ENCODE assay signal across 8 cellular contexts in genomic region chr15:42274693-42274971, GRCh38. TPM values are rescaled to one million over a fixed set of nuclear protein-coding genes. Genes with fewer than 3 reads are reported as not detected.
DNase-seq lines count a peak whose midpoint lies in the region; ATAC-seq, FAIRE-seq and TF ChIP-seq lines count a peak whose summit lies in the region.

No MANE protein-coding gene starts in this region.

- in situ Hi-C loops in GM23248 (cut with MboI), result no loop called here

- H3K4me2 ChIP-seq in GM23248 (ENCODE audit: unreplicated experiment), result peak overlapping the region; percentile 99

- no peak for FAIRE-seq in small intestine (lab: Jason Lieb, UNC)
- FAIRE-seq in GM12891 (lab: Jason Lieb, UNC), result no peak

- H3K36me3 ChIP-seq in GM23248 (ENCODE audit: low read depth) (0 out of 2 replicates have a peak, but pooled peaks cover 6% of the 10 kb centered on the region), gastroesophageal sphincter (peaks cover 0 to 15% of the 10 kb centered on the region in 2 donors), small intestine (ENCODE audit: control insufficient read depth in 2 of 2, insufficient read depth in 2 of 2, low read length in 2 of 2) (no peaks in the 10 kb centered on the region)

- peaks cover 64% of the 10 kb centered on the region for H3K79me2 ChIP-seq in GM23248 (ENCODE audit: insufficient read depth)

- H3K27ac ChIP-seq in GM23248, result peak overlapping the region; percentile 100
- H3K27ac ChIP-seq in gastroesophageal sphincter, result peak overlapping the region; percentile 95 to 99 (median 98)
- H3K27ac ChIP-seq in small intestine (ENCODE audit: low read depth in 1 of 2, low read length in 1 of 2), result peak overlapping the region; percentile 98 to 100

- no peak for TF ChIP-seq CTCF in WI38 (IDR thresholded peaks at IDR 0.05; ENCODE audit: low read depth, low read length)
- no peak for TF ChIP-seq CTCF in gastroesophageal sphincter (IDR thresholded peaks at IDR 0.05)

- 11 to 23% methylated on average over 7 of the region's 7 CpGs for WGBS in GM23248 (ENCODE audit: low coverage in 1 of 2, low lambda C conversion rate in 2 of 2, missing lambda C conversion rate in 2 of 2), 2 experiments
- WGBS in gastroesophageal sphincter (ENCODE audit: low coverage in 1 of 2), 2 donors, result 33 to 39% methylated on average over 5 to 7 of the region's 7 CpGs
- 9 to 41% (median 24%) methylated on average over 7 of the region's 7 CpGs for WGBS in small intestine, 3 donors

- TF ChIP-seq POLR2A in gastroesophageal sphincter (IDR thresholded peaks at IDR 0.05) (no peak), GM12891 (IDR thresholded peaks at IDR 0.05; ENCODE audit: low read depth, low read length) (no peak)

- peak overlapping the region; percentile 97 for H3K9ac ChIP-seq in GM23248

- no peak for ATAC-seq in gastroesophageal sphincter

- no peaks in the 10 kb centered on the region for H3K27me3 ChIP-seq in GM23248 (replicated peaks; ENCODE audit: insufficient read depth)
- H3K27me3 ChIP-seq in gastroesophageal sphincter, result no peaks in the 10 kb centered on the region
- no peaks in the 10 kb centered on the region for H3K27me3 ChIP-seq in small intestine (ENCODE audit: control insufficient read depth in 2 of 2, insufficient read depth in 2 of 2, low read length in 2 of 2)

- H4K20me1 ChIP-seq in GM23248 (ENCODE audit: insufficient read depth), result no peaks in the 10 kb centered on the region

- DNase-seq in GM23248 (no peak), small intestine (no peak), DMS 273 treated with DMSO at 0.1 percent for 48 hours (lab: John Stamatoyannopoulos, UW) (no peak), NCI-H774 (lab: John Stamatoyannopoulos, UW) (no peak), GM12891 (ENCODE audit: insufficient read length, low spot score) (no peak)
- DNase-seq in stimulated activated CD4-positive, alpha-beta T cell treated with anti-CD3 and anti-CD28 coated beads, Interleukin-4, amount 100 ng/mL, for 1 hour, result no peak

- no peak for TF ChIP-seq EP300 in gastroesophageal sphincter (IDR thresholded peaks at IDR 0.05)

- H3K4me3 ChIP-seq in GM23248, result peak overlapping the region; percentile 99
- H3K4me3 ChIP-seq in WI38 (ENCODE audit: low read depth, low read length), result peak overlapping the region; percentile 71
- peak overlapping the region; percentile 70 to 77 for H3K4me3 ChIP-seq in gastroesophageal sphincter
- H3K4me3 ChIP-seq in small intestine (ENCODE audit: low read depth in 1 of 2, low read length in 2 of 2), result peak overlapping the region; percentile 34 to 63

- H3K4me1 ChIP-seq in GM23248 (ENCODE audit: insufficient read depth) (peaks cover 37% of the 10 kb centered on the region), gastroesophageal sphincter (peaks cover 17 to 49% (median 23%) of the 10 kb centered on the region in 3 donors), small intestine (ENCODE audit: control insufficient read depth in 2 of 2, insufficient read depth in 1 of 2, low read depth in 1 of 2, low read length in 1 of 2) (peaks cover 0 to 8% of the 10 kb centered on the region in 2 donors)

- H3K9me3 ChIP-seq in GM23248 (ENCODE audit: low read depth), result no peaks in the 10 kb centered on the region
- H3K9me3 ChIP-seq in gastroesophageal sphincter, result no peaks in the 10 kb centered on the region
- no peaks in the 10 kb centered on the region for H3K9me3 ChIP-seq in small intestine (ENCODE audit: control insufficient read depth, low read depth)

- H3K9me2 ChIP-seq in GM23248 (ENCODE audit: insufficient read depth), result no peaks in the 10 kb centered on the region

- peaks cover 33% of the 10 kb centered on the region for H3F3A ChIP-seq in GM23248 (ENCODE audit: insufficient read depth)

- H2AFZ ChIP-seq in GM23248, result peak overlapping the region; percentile 79

TF ChIP-seq in GM12891, 5 proteins besides CTCF, POLR2A, EP300 and RAD21:
- TF ChIP-seq POLR2AphosphoS5 (IDR thresholded peaks at IDR 0.05; ENCODE audit: low read depth, low read length) (no peak), SPI1 (IDR thresholded peaks at IDR 0.05; ENCODE audit: low read depth, low read length) (no peak), TAF1 (IDR thresholded peaks at IDR 0.05; ENCODE audit: low read depth, low read length) (no peak), PAX5 (IDR thresholded peaks at IDR 0.05; ENCODE audit: insufficient read depth, low read length, severe bottlenecking) (no peak), POU2F2 (IDR thresholded peaks at IDR 0.05; ENCODE audit: low read depth, low read length) (no peak)

RNA-seq across cellular contexts. Expression of gene TMEM87A, which starts 1.4 kb away (rescaled TPM):
- total RNA-seq in GM23248 (2014; rRNA removed; shearing (Covaris generic)), result 64.6 and 83.2 TPM in 2 replicates
- polyA plus RNA-seq in GM23248 (2016; fragmentation: Nextera tagmentation; extraction: Ambion mirVana) (63.8 and 66.1 TPM in 2 replicates), small intestine (10 to 100 TPM; 10.5 to 30.8 (median 17.7) TPM)
- total RNA-seq in gastroesophageal sphincter, result 10 to 100 TPM; 49.7 to 70.0 (median 65.9) TPM
- polyA plus RNA-seq in GM12891 (2012; ENCODE audit: low read depth, missing spikeins), result 17.7 TPM

RNA-seq across cellular contexts. Expression of gene GANC, which starts 1.6 kb away (rescaled TPM):
- total RNA-seq in GM23248 (2014; rRNA removed; shearing (Covaris generic)), result 21.4 and 23.3 TPM in 2 replicates
- polyA plus RNA-seq in GM23248 (2016; fragmentation: Nextera tagmentation; extraction: Ambion mirVana) (18.9 and 26.8 TPM in 2 replicates), small intestine (10 to 100 TPM in 2 of 3 donors, 1 to 10 TPM in 1; 5.1 to 11.9 (median 10.4) TPM)
- 10 to 100 TPM; 14.4 to 41.2 (median 19.7) TPM for total RNA-seq in gastroesophageal sphincter
- 20.3 TPM for polyA plus RNA-seq in GM12891 (2012; ENCODE audit: low read depth, missing spikeins)

Comparison
In these comparisons a context has a peak if more than half of its experiments do, and no peak if none do; other contexts are left out.
1. H3K4me3 ChIP-seq: peak in every context shown above with its lines; median percentile 99 in GM23248; 74 in gastroesophageal sphincter; 71 in WI38; 48 in small intestine.